2 cellular contexts compared by ENCODE assay signal in genomic region chr17:44826123-44826790, GRCh38.
TF ChIP-seq lines count a peak whose summit lies in the region.

No MANE protein-coding gene starts in this region.

TF ChIP-seq in HCT116, 20 proteins besides CTCF, POLR2A, EP300 and RAD21 (continued from another document):
- TF ChIP-seq, protein P1, sequence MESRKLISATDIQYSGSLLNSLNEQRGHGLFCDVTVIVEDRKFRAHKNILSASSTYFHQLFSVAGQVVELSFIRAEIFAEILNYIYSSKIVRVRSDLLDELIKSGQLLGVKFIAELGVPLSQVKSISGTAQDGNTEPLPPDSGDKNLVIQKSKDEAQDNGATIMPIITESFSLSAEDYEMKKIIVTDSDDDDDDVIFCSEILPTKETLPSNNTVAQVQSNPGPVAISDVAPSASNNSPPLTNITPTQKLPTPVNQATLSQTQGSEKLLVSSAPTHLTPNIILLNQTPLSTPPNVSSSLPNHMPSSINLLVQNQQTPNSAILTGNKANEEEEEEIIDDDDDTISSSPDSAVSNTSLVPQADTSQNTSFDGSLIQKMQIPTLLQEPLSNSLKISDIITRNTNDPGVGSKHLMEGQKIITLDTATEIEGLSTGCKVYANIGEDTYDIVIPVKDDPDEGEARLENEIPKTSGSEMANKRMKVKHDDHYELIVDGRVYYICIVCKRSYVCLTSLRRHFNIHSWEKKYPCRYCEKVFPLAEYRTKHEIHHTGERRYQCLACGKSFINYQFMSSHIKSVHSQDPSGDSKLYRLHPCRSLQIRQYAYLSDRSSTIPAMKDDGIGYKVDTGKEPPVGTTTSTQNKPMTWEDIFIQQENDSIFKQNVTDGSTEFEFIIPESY (IDR thresholded peaks at IDR 0.05; ENCODE audit: extremely low read depth, insufficient replicate concordance, low read length): no peak
- no peak for TF ChIP-seq TCF7L2 (IDR thresholded peaks at IDR 0.05; ENCODE audit: borderline replicate concordance, extremely low read depth, insufficient read depth, insufficient read length)
- no peak for TF ChIP-seq EGR1 (IDR thresholded peaks at IDR 0.05; ENCODE audit: low read depth)
- no peak for TF ChIP-seq SP1 (IDR thresholded peaks at IDR 0.05; ENCODE audit: low read depth)
- no peak for TF ChIP-seq SRF (IDR thresholded peaks at IDR 0.05; ENCODE audit: low read depth)
- TF ChIP-seq MAX (IDR thresholded peaks at IDR 0.05): no peak
- no peak for TF ChIP-seq YY1 (IDR thresholded peaks at IDR 0.05; ENCODE audit: extremely low read depth, insufficient replicate concordance, low read depth, low read length)
- no peak for TF ChIP-seq EZH2phosphoT487 (IDR thresholded peaks at IDR 0.05; ENCODE audit: borderline replicate concordance)
- no peak for TF ChIP-seq ZFX (IDR thresholded peaks at IDR 0.05)
- no peak for TF ChIP-seq ZNF274 (IDR thresholded peaks at IDR 0.05; ENCODE audit: low read depth, low read length)
- TF ChIP-seq SIN3A (IDR thresholded peaks at IDR 0.05; ENCODE audit: low read depth): no peak
- no peak for TF ChIP-seq ATF3 (IDR thresholded peaks at IDR 0.05)
- no peak for TF ChIP-seq POLR2AphosphoS5 (IDR thresholded peaks at IDR 0.05; ENCODE audit: low read depth, low read length)
- TF ChIP-seq CBX3 (IDR thresholded peaks at IDR 0.05; ENCODE audit: low read depth): no peak
- no peak for TF ChIP-seq FOSL1 (IDR thresholded peaks at IDR 0.05; ENCODE audit: low read depth)
- no peak for TF ChIP-seq ELF1 (IDR thresholded peaks at IDR 0.05; ENCODE audit: borderline replicate concordance, low read depth)
- TF ChIP-seq JUND (IDR thresholded peaks at IDR 0.05): no peak
- no peak for TF ChIP-seq REST (IDR thresholded peaks at IDR 0.05; ENCODE audit: low read depth)
TF ChIP-seq in HCT116: peak in this region for 0.

TF ChIP-seq in SK-N-SH, 30 proteins besides CTCF, POLR2A, EP300 and RAD21 (continued from another document):
- TF ChIP-seq, protein P1 (IDR thresholded peaks at IDR 0.05; ENCODE audit: borderline replicate concordance, low read depth): no peak
- TF ChIP-seq, protein P2, sequence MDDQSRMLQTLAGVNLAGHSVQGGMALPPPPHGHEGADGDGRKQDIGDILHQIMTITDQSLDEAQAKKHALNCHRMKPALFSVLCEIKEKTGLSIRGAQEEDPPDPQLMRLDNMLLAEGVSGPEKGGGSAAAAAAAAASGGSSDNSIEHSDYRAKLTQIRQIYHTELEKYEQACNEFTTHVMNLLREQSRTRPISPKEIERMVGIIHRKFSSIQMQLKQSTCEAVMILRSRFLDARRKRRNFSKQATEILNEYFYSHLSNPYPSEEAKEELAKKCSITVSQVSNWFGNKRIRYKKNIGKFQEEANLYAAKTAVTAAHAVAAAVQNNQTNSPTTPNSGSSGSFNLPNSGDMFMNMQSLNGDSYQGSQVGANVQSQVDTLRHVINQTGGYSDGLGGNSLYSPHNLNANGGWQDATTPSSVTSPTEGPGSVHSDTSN (IDR thresholded peaks at IDR 0.05): no peak
